Comparison of ENCODE assay signal across 16 cellular contexts in genomic region chr7:87330316-87330715, GRCh38.
"Had no signal": no experiment of that assay in that cellular context is flagged by ENCODE, and none has a peak within 500 bp of the region (broad histone marks: within the 10 kb centered on the region; RNA-seq: fewer than 3 reads in every experiment).

No MANE protein-coding gene starts in this region.

- H3K4me3 ChIP-seq: ascending aorta, dorsolateral prefrontal cortex, left lung had no signal

- FAIRE-seq: keratinocyte had no signal

- H3K79me2 ChIP-seq: parathyroid adenoma had no signal

- DNase-seq: activated CD4-positive, alpha-beta T cell treated with anti-CD3 and anti-CD28 coated beads, Interleukin-2, amount 10 ng/mL, durations not matched to agents 7 days and 5 days; activated CD4-positive, CD25-positive, alpha-beta regulatory T cell; activated CD8-positive, alpha-beta memory T cell treated with anti-CD3 and anti-CD28 coated beads, Interleukin-2, amount 10 ng/mL, durations not matched to agents 7 days and 5 days; activated naive CD4-positive, alpha-beta T cell treated with anti-CD3 and anti-CD28 coated beads for 36 hours; activated T-cell treated with anti-CD3 and anti-CD28 coated beads, Interleukin-2, amount 50 U/mL, for 1 hour; dorsolateral prefrontal cortex; hippocampal formation; left lung; mammary epithelial cell; naive B cell; retina; stimulated activated CD4-positive, alpha-beta T cell treated with anti-CD3 and anti-CD28 coated beads, Interleukin-2, amount 100 ng/mL, for 48 hours had no signal

- ATAC-seq: activated CD8-positive, alpha-beta memory T cell treated with anti-CD3 and anti-CD28 coated beads, Interleukin-2, amount 10 ng/mL, durations not matched to agents 7 days and 5 days; left lung; stimulated activated memory B cell treated with anti-CD40 and anti-IgM and Interleukin-4, amounts not matched to agents 10 μg/mL and 1 μg/mL and 100 μg/mL, for 72 hours had no signal

- H3K9ac ChIP-seq: parathyroid adenoma had no signal

- H3K27me3 ChIP-seq: ascending aorta, dorsolateral prefrontal cortex, left lung had no signal

- H3K4me1 ChIP-seq: ascending aorta, left lung, parathyroid adenoma had no signal

- H3K27ac ChIP-seq: ascending aorta, dorsolateral prefrontal cortex, left lung, parathyroid adenoma had no signal

- H2AFZ ChIP-seq: parathyroid adenoma had no signal
